ENCODE assay signal across 1 cellular context in genomic region chr17:77197115-77197514, GRCh38.
TF ChIP-seq lines count a peak whose summit lies in the region.

No MANE protein-coding gene starts in this region.

TF ChIP-seq in H1, 55 proteins besides CTCF, POLR2A, EP300 and RAD21 (continued from another document):
- TF ChIP-seq POU5F1 (IDR thresholded peaks at IDR 0.05; ENCODE audit: low read depth, low read length) = no peak
